ENCODE assay signal across 19 cellular contexts in genomic region chr19:1111641-1112253, GRCh38. TPM values are rescaled to one million over a fixed set of nuclear protein-coding genes. Genes with fewer than 3 reads are reported as not detected.
DNase-seq lines count a peak whose midpoint lies in the region; ATAC-seq, FAIRE-seq and TF ChIP-seq lines count a peak whose summit lies in the region.
"Had no signal": no experiment of that assay in that cellular context is flagged by ENCODE, and none has a peak within 500 bp of the region (broad histone marks: within the 10 kb centered on the region; RNA-seq: fewer than 3 reads in every experiment).

No MANE protein-coding gene starts in this region.

- intact Hi-C loops in lower lobe of right lung (cut with DNase I): no loop called here

- no peak overlapping the region for H3K9ac ChIP-seq in SK-N-SH

- H3K9me3 ChIP-seq in A549 (no peaks in the 10 kb centered on the region), Peyer's patch (no peaks in the 10 kb centered on the region), lower lobe of right lung (no peaks in the 10 kb centered on the region), SK-N-SH (no peaks in the 10 kb centered on the region)

- H3K27me3 Mint-ChIP-seq in activated naive CD8-positive, alpha-beta T cell treated with anti-CD3 and anti-CD28 coated beads for 36 hours: no peaks in the 10 kb centered on the region
- H3K27me3 Mint-ChIP-seq: IgD-negative memory B cell; natural killer cell treated with Interleukin-12 subunit alpha and Interleukin-12 subunit beta and Interleukin-15 and Interleukin-18, amount 100 ng/mL, for 72 hours; stimulated activated naive CD8-positive, alpha-beta T cell treated with anti-CD3 and anti-CD28 coated beads, Interleukin-15, amount 100 ng/mL, for 72 hours had no signal

- CTCF ChIA-PET in A549 (lab: Yijun Ruan, JAX) (interaction anchor here (1.1 to 2.8 kb wide), 13 partner anchors 13 to 141 kb away, joined by 3 to 29 read pairs (median 12); partner anchors contain the start of gene SBNO2), SK-N-SH (lab: Yijun Ruan, JAX) (interaction anchor here (1.0 to 3.8 kb wide), 16 partner anchors 9 to 188 kb away, joined by 4 to 63 read pairs (median 10); partner anchors contain the start of genes GPX4, POLR2E and SBNO2)

- H3K79me2 ChIP-seq in SK-N-SH (ENCODE audit: insufficient read depth): no peaks in the 10 kb centered on the region

- peak overlapping the region; percentile 56 to 84; a peak in 4 of 6 replicates for H3K27ac ChIP-seq in A549
- H3K27ac ChIP-seq in Peyer's patch: peak overlapping the region in 3 of 4 donors; percentile 36 to 71 (median 41)
- H3K27ac ChIP-seq in lower lobe of right lung: peak overlapping the region; percentile 31
- no peak overlapping the region for H3K27ac ChIP-seq in SK-N-SH (ENCODE audit: low read depth in 2 of 2, low read length in 1 of 2)

- H3F3A ChIP-seq in SK-N-SH (replicated peaks; ENCODE audit: insufficient read depth): peaks cover 14% of the 10 kb centered on the region

- POLR2A ChIA-PET in A549 (lab: Yijun Ruan, JAX) (no interaction called here), SK-N-SH (lab: Yijun Ruan, JAX) (no interaction called here)

- no CpG with 5 or more reads among the region's 18 CpGs for WGBS in A549 (ENCODE audit: missing lambda C conversion rate)
- 93% methylated on average over 16 of the region's 18 CpGs for WGBS in SK-N-SH (ENCODE audit: low lambda C conversion rate)

- peaks cover 92% of the 10 kb centered on the region for H3K36me3 Mint-ChIP-seq in stimulated activated effector memory CD8-positive, alpha-beta T cell treated with anti-CD3 and anti-CD28 coated beads, Interleukin-12 subunit alpha, Interleukin-12 subunit beta, amount 100 ng/mL, for 72 hours
- H3K36me3 Mint-ChIP-seq in activated naive CD8-positive, alpha-beta T cell treated with anti-CD3 and anti-CD28 coated beads for 36 hours: peaks cover 1% of the 10 kb centered on the region
- H3K36me3 Mint-ChIP-seq: IgD-negative memory B cell; natural killer cell treated with Interleukin-12 subunit alpha and Interleukin-12 subunit beta and Interleukin-15 and Interleukin-18, amount 100 ng/mL, for 72 hours had no signal

- TF ChIP-seq POLR2A in A549 (IDR thresholded peaks at IDR 0.05; ENCODE audit: low read length) (no peak), Peyer's patch (IDR thresholded peaks at IDR 0.05) (no peak)

- no peak for DNase-seq in A549 (ENCODE audit: low read depth in 1 of 2, low spot score in 1 of 2)
- no peak for DNase-seq in Peyer's patch
- DNase-seq in lower lobe of right lung: no peak
- DNase-seq in stimulated activated effector memory CD8-positive, alpha-beta T cell treated with anti-CD3 and anti-CD28 coated beads, Interleukin-12 subunit alpha, Interleukin-12 subunit beta, amount 100 ng/mL, for 72 hours (ENCODE audit: low spot score in 2 of 2): no peak
- no peak for DNase-seq in activated naive CD8-positive, alpha-beta T cell treated with anti-CD3 and anti-CD28 coated beads for 36 hours
- DNase-seq in SK-N-SH: no peak
- DNase-seq in stimulated activated CD4-positive, alpha-beta T cell treated with anti-CD3 and anti-CD28 coated beads, Interleukin-1b, Interleukin-23, amount 100 ng/mL, for 48 hours: no peak
- DNase-seq: activated CD4-positive, alpha-beta T cell treated with anti-CD3 and anti-CD28 coated beads for 48 hours; GOT3; NCI-H187; NCI-H2227 treated with DMSO at 0.1 percent for 48 hours; NCI-H774; posterior cingulate gyrus; stimulated activated CD4-positive, alpha-beta T cell treated with anti-CD3 and anti-CD28 coated beads, Interleukin-4, amount 100 ng/mL, for 1 hour; stimulated activated naive CD8-positive, alpha-beta T cell treated with anti-CD3 and anti-CD28 coated beads, Interleukin-15, amount 100 ng/mL, for 72 hours had no signal

- TF ChIP-seq CTCF in A549 (IDR thresholded peaks at IDR 0.05) (no peak), Peyer's patch (IDR thresholded peaks at IDR 0.05) (no peak), lower lobe of right lung (IDR thresholded peaks at IDR 0.05) (no peak), SK-N-SH (IDR thresholded peaks at IDR 0.05) (no peak)

- peaks cover 0 to 87% (median 0%) of the 10 kb centered on the region in 3 donors for H3K36me3 ChIP-seq in Peyer's patch
- peaks cover 96% of the 10 kb centered on the region for H3K36me3 ChIP-seq in lower lobe of right lung
- H3K36me3 ChIP-seq in SK-N-SH (replicated peaks in 1 of 2; ENCODE audit: control insufficient read depth in 1 of 2, insufficient read depth in 2 of 2, low read length in 1 of 2): peaks cover 0 to 32% of the 10 kb centered on the region in 2 experiments

- FAIRE-seq in A549 (lab: Jason Lieb, UNC): no peak
- FAIRE-seq: endothelial cell of umbilical vein had no signal

- no peak overlapping the region for H2AFZ ChIP-seq in SK-N-SH (ENCODE audit: low read depth)

- no peaks in the 10 kb centered on the region for H3K9me3 Mint-ChIP-seq in stimulated activated effector memory CD8-positive, alpha-beta T cell treated with anti-CD3 and anti-CD28 coated beads, Interleukin-12 subunit alpha, Interleukin-12 subunit beta, amount 100 ng/mL, for 72 hours
- H3K9me3 Mint-ChIP-seq in activated naive CD8-positive, alpha-beta T cell treated with anti-CD3 and anti-CD28 coated beads for 36 hours: no peaks in the 10 kb centered on the region
- H3K9me3 Mint-ChIP-seq: IgD-negative memory B cell; natural killer cell treated with Interleukin-12 subunit alpha and Interleukin-12 subunit beta and Interleukin-15 and Interleukin-18, amount 100 ng/mL, for 72 hours; stimulated activated naive CD8-positive, alpha-beta T cell treated with anti-CD3 and anti-CD28 coated beads, Interleukin-15, amount 100 ng/mL, for 72 hours had no signal

- no peaks in the 10 kb centered on the region for H3K4me1 Mint-ChIP-seq in stimulated activated effector memory CD8-positive, alpha-beta T cell treated with anti-CD3 and anti-CD28 coated beads, Interleukin-12 subunit alpha, Interleukin-12 subunit beta, amount 100 ng/mL, for 72 hours
- no peaks in the 10 kb centered on the region for H3K4me1 Mint-ChIP-seq in activated naive CD8-positive, alpha-beta T cell treated with anti-CD3 and anti-CD28 coated beads for 36 hours

- H3K27ac Mint-ChIP-seq in stimulated activated effector memory CD8-positive, alpha-beta T cell treated with anti-CD3 and anti-CD28 coated beads, Interleukin-12 subunit alpha, Interleukin-12 subunit beta, amount 100 ng/mL, for 72 hours: peak overlapping the region; percentile 43
- no peak overlapping the region for H3K27ac Mint-ChIP-seq in activated naive CD8-positive, alpha-beta T cell treated with anti-CD3 and anti-CD28 coated beads for 36 hours
- H3K27ac Mint-ChIP-seq: IgD-negative memory B cell; natural killer cell treated with Interleukin-12 subunit alpha and Interleukin-12 subunit beta and Interleukin-15 and Interleukin-18, amount 100 ng/mL, for 72 hours; stimulated activated naive CD8-positive, alpha-beta T cell treated with anti-CD3 and anti-CD28 coated beads, Interleukin-15, amount 100 ng/mL, for 72 hours had no signal

- no peak for ATAC-seq in A549
- ATAC-seq in lower lobe of right lung: no peak
- ATAC-seq in stimulated activated effector memory CD8-positive, alpha-beta T cell treated with anti-CD3 and anti-CD28 coated beads, Interleukin-12 subunit alpha, Interleukin-12 subunit beta, amount 100 ng/mL, for 72 hours: no peak
- ATAC-seq in GM21576 (IDR thresholded peaks at IDR 0.05; ENCODE audit: unreplicated experiment): no peak
- ATAC-seq: natural killer cell treated with Interleukin-12 subunit alpha and Interleukin-12 subunit beta and Interleukin-15 and Interleukin-18, amount 100 ng/mL, for 72 hours; stimulated activated naive CD8-positive, alpha-beta T cell treated with anti-CD3 and anti-CD28 coated beads, Interleukin-15, amount 100 ng/mL, for 72 hours had no signal

- peaks cover 38% of the 10 kb centered on the region for H3K4me1 ChIP-seq in A549
- peaks cover 0 to 32% (median 14%) of the 10 kb centered on the region in 4 donors for H3K4me1 ChIP-seq in Peyer's patch
- peaks cover 27% of the 10 kb centered on the region for H3K4me1 ChIP-seq in lower lobe of right lung
- H3K4me1 ChIP-seq in SK-N-SH (ENCODE audit: control insufficient read depth in 1 of 2, insufficient read depth in 2 of 2, low read depth in 1 of 2, low read length in 1 of 2): peaks cover 5 to 7% of the 10 kb centered on the region in 2 experiments; a peak in 2 of 4 replicates

- H3K27me3 ChIP-seq in Peyer's patch (no peaks in the 10 kb centered on the region), lower lobe of right lung (ENCODE audit: low read depth) (no peaks in the 10 kb centered on the region), SK-N-SH (ENCODE audit: insufficient read depth) (no peaks in the 10 kb centered on the region)

- H3K4me3 ChIP-seq in A549 (no peak overlapping the region), Peyer's patch (no peak overlapping the region), lower lobe of right lung (no peak overlapping the region), SK-N-SH (ENCODE audit: low read depth in 2 of 2, low read length in 1 of 2) (no peak overlapping the region)

- H3K4me2 ChIP-seq in A549 (no peak overlapping the region), SK-N-SH (no peak overlapping the region)

- peaks cover 7% of the 10 kb centered on the region; the same call in 1 of the 2 replicates for H4K20me1 ChIP-seq in SK-N-SH (ENCODE audit: insufficient read depth)

- no peak overlapping the region for H3K4me3 Mint-ChIP-seq in stimulated activated effector memory CD8-positive, alpha-beta T cell treated with anti-CD3 and anti-CD28 coated beads, Interleukin-12 subunit alpha, Interleukin-12 subunit beta, amount 100 ng/mL, for 72 hours
- H3K4me3 Mint-ChIP-seq in activated naive CD8-positive, alpha-beta T cell treated with anti-CD3 and anti-CD28 coated beads for 36 hours: no peak overlapping the region
- H3K4me3 Mint-ChIP-seq: natural killer cell treated with Interleukin-12 subunit alpha and Interleukin-12 subunit beta and Interleukin-15 and Interleukin-18, amount 100 ng/mL, for 72 hours; stimulated activated naive CD8-positive, alpha-beta T cell treated with anti-CD3 and anti-CD28 coated beads, Interleukin-15, amount 100 ng/mL, for 72 hours had no signal

- no peaks in the 10 kb centered on the region for H3K9me2 ChIP-seq in SK-N-SH

- TF ChIP-seq EP300 in A549 (IDR thresholded peaks at IDR 0.05) (no peak), SK-N-SH (IDR thresholded peaks at IDR 0.05; ENCODE audit: borderline replicate concordance in 1 of 2, low read depth in 1 of 2, low read length in 1 of 2) (no peak)

- TF ChIP-seq RAD21 in A549 (conservative IDR thresholded peaks at IDR 0.05 in 1 of 2, IDR thresholded peaks at IDR 0.05 in 1 of 2) (no peak), SK-N-SH (IDR thresholded peaks at IDR 0.05; ENCODE audit: low read length) (no peak)

RNA-seq across cellular contexts. Expression of gene GPX4, which starts 8.0 kb away (rescaled TPM):
- polyA plus RNA-seq in A549 (2011; rRNA removed) (223 and 248 TPM in 2 replicates), A549 (2017; fragmentation: RNase III; extraction: RNeasy Plus Mini Kit Qiagen cat#74134 plus additional on column Dnase treatment) (370 to 402 TPM (median 394 TPM) in 3 replicates), SK-N-SH (2012; rRNA removed) (566 and 925 TPM in 2 replicates)
- 768 and 819 TPM in 2 replicates for polyA plus RNA-seq in A549 (2012; cell fraction: cytosol; rRNA removed)
- polyA plus RNA-seq in A549 (2012; cell fraction: nucleus; rRNA removed): 378 and 395 TPM in 2 replicates
- polyA minus RNA-seq in A549 (2011; rRNA and poly(A)+ RNA removed): 180 and 195 TPM in 2 replicates
- total RNA-seq in Peyer's patch (100 to 1,000 TPM; 258 to 493 (median 326) TPM), lower lobe of right lung (378 TPM)
- total RNA-seq in activated naive CD8-positive, alpha-beta T cell treated with anti-CD3 and anti-CD28 coated beads for 36 hours: 100 to 1,000 TPM; 225 to 231 TPM
- polyA plus RNA-seq in SK-N-SH (2012; cell fraction: cytosol; rRNA removed): 591 and 700 TPM in 2 replicates
- polyA plus RNA-seq in SK-N-SH (2012; cell fraction: nucleus; rRNA removed): 511 and 671 TPM in 2 replicates

RNA-seq across cellular contexts. Expression of gene POLR2E, which starts 16.6 kb away (rescaled TPM):
- polyA plus RNA-seq in A549 (2011; rRNA removed): 81.0 and 99.6 TPM in 2 replicates
- 346 and 402 TPM in 2 replicates for polyA plus RNA-seq in A549 (2012; cell fraction: cytosol; rRNA removed)
- 288 and 337 TPM in 2 replicates for polyA plus RNA-seq in A549 (2012; cell fraction: nucleus; rRNA removed)
- 170 to 181 TPM (median 172 TPM) in 3 replicates for polyA plus RNA-seq in A549 (2017; fragmentation: RNase III; extraction: RNeasy Plus Mini Kit Qiagen cat#74134 plus additional on column Dnase treatment)
- 102 and 159 TPM in 2 replicates for polyA minus RNA-seq in A549 (2011; rRNA and poly(A)+ RNA removed)
- 100 to 1,000 TPM in 2 of 4 donors, 10 to 100 TPM in 2; 74.3 to 107 (median 96.9) TPM for total RNA-seq in Peyer's patch
- total RNA-seq in lower lobe of right lung: 158 TPM
- total RNA-seq in activated naive CD8-positive, alpha-beta T cell treated with anti-CD3 and anti-CD28 coated beads for 36 hours: 100 to 1,000 TPM; 290 to 291 TPM
- 238 and 283 TPM in 2 replicates for polyA plus RNA-seq in SK-N-SH (2012; rRNA removed)
- polyA plus RNA-seq in SK-N-SH (2012; cell fraction: cytosol; rRNA removed): 143 and 208 TPM in 2 replicates
- polyA plus RNA-seq in SK-N-SH (2012; cell fraction: nucleus; rRNA removed): 134 and 138 TPM in 2 replicates

RNA-seq across cellular contexts. Expression of gene ARHGAP45, which starts 44.8 kb away (rescaled TPM):
- polyA plus RNA-seq in A549 (2011; rRNA removed): 0.48 and 1.2 TPM in 2 replicates
- 2.1 and 2.6 TPM in 2 replicates for polyA plus RNA-seq in A549 (2012; cell fraction: cytosol; rRNA removed)
- 7.8 and 8.6 TPM in 2 replicates for polyA plus RNA-seq in A549 (2012; cell fraction: nucleus; rRNA removed)
- 1.5 to 1.9 TPM (median 1.8 TPM) in 3 replicates for polyA plus RNA-seq in A549 (2017; fragmentation: RNase III; extraction: RNeasy Plus Mini Kit Qiagen cat#74134 plus additional on column Dnase treatment)
- 0.58 and 0.88 TPM in 2 replicates for polyA minus RNA-seq in A549 (2011; rRNA and poly(A)+ RNA removed)
- total RNA-seq in Peyer's patch: 100 to 1,000 TPM in 2 of 4 donors, 10 to 100 TPM in 2; 82.6 to 187 (median 118) TPM
- 83.5 TPM for total RNA-seq in lower lobe of right lung
- 100 to 1,000 TPM; 113 to 122 TPM for total RNA-seq in activated naive CD8-positive, alpha-beta T cell treated with anti-CD3 and anti-CD28 coated beads for 36 hours
- polyA plus RNA-seq in SK-N-SH (2012; rRNA removed): 2.8 and 4.2 TPM in 2 replicates
- polyA plus RNA-seq in SK-N-SH (2012; cell fraction: cytosol; rRNA removed): 1.7 and 2.5 TPM in 2 replicates
- 5.9 and 9.7 TPM in 2 replicates for polyA plus RNA-seq in SK-N-SH (2012; cell fraction: nucleus; rRNA removed)

Comparison
In these comparisons a context has a peak if more than half of its experiments do, and no peak if none do; other contexts are left out.
1. H3K27ac ChIP-seq: peak in A549 (2 of 2), Peyer's patch (3 of 4) and lower lobe of right lung (single experiment); none in SK-N-SH (0 of 2).